33 cellular contexts compared by ENCODE assay signal in genomic region chr13:62388515-62388914, GRCh38.
"Had no signal": no experiment of that assay in that cellular context is flagged by ENCODE, and none has a peak within 500 bp of the region (broad histone marks: within the 10 kb centered on the region; RNA-seq: fewer than 3 reads in every experiment).

No MANE protein-coding gene starts in this region.

- H3K4me1 ChIP-seq: adrenal gland, body of pancreas, breast epithelium, esophagus muscularis mucosa, foreskin keratinocyte, gastrocnemius medialis, heart left ventricle had no signal

- DNase-seq: activated CD4-positive, alpha-beta memory T cell treated with anti-CD3 and anti-CD28 coated beads for 36 hours; activated CD4-positive, alpha-beta T cell treated with anti-CD3 and anti-CD28 coated beads for 36 hours; activated CD4-positive, alpha-beta T cell treated with anti-CD3 and anti-CD28 coated beads, Interleukin-2, amount 10 ng/mL, durations not matched to agents 24 days and 14 days; activated CD4-positive, CD25-positive, alpha-beta regulatory T cell; activated CD4-positive, CD25-positive, alpha-beta regulatory T cell treated with anti-CD3 and anti-CD28 coated beads, Interleukin-2, amount 50 U/mL, for 72 hours; activated CD8-positive, alpha-beta memory T cell treated with anti-CD3 and anti-CD28 coated beads, Interleukin-2, amount 10 ng/mL, durations not matched to agents 7 days and 5 days; activated CD8-positive, alpha-beta memory T cell treated with anti-CD3 and anti-CD28 coated beads, Interleukin-2, amount 50 U/mL, for 4 hours; activated CD8-positive, alpha-beta T cell treated with anti-CD3 and anti-CD28 coated beads, Interleukin-2, amount 10 ng/mL, durations not matched to agents 7 days and 5 days; activated effector memory CD4-positive, alpha-beta T cell treated with anti-CD3 and anti-CD28 coated beads, Interleukin-2, amount 50 U/mL, for 16 hours; activated naive CD4-positive, alpha-beta T cell treated with anti-CD3 and anti-CD28 coated beads for 36 hours; activated naive CD8-positive, alpha-beta T cell treated with anti-CD3 and anti-CD28 coated beads for 36 hours; activated naive CD8-positive, alpha-beta T cell treated with anti-CD3 and anti-CD28 coated beads, Interleukin-2, amount 50 U/mL, for 24 hours; activated T-cell treated with anti-CD3 and anti-CD28 coated beads, Interleukin-2, amount 50 U/mL, for 1 hour; activated T-cell treated with anti-CD3 and anti-CD28 coated beads, Interleukin-2, amount 50 U/mL, for 48 hours; adrenal gland; amygdala; aorta; body of pancreas; central memory CD4-positive, alpha-beta T cell; cerebellar nuclear complex; cortex of kidney; dermis blood vessel endothelial cell; effector CD4-positive, alpha-beta T cell; effector memory CD8-positive, alpha-beta T cell; erythroblast; gastrocnemius medialis; glutamatergic neuron; heart left ventricle; T-helper 2 cell had no signal

- ATAC-seq: activated CD4-positive, alpha-beta T cell treated with anti-CD3 and anti-CD28 coated beads for 36 hours; activated CD8-positive, alpha-beta memory T cell treated with anti-CD3 and anti-CD28 coated beads, Interleukin-2, amount 10 ng/mL, durations not matched to agents 7 days and 5 days; activated CD8-positive, alpha-beta T cell treated with anti-CD3 and anti-CD28 coated beads, Interleukin-2, amount 10 ng/mL, durations not matched to agents 7 days and 5 days; activated naive CD8-positive, alpha-beta T cell treated with anti-CD3 and anti-CD28 coated beads, Interleukin-2, amount 50 U/mL, for 24 hours; body of pancreas; effector memory CD8-positive, alpha-beta T cell; foreskin keratinocyte; gastrocnemius medialis; heart left ventricle had no signal

- H3K36me3 ChIP-seq: adrenal gland, breast epithelium, cardiac muscle cell, esophagus muscularis mucosa, gastrocnemius medialis, heart left ventricle had no signal

- H3K27ac ChIP-seq: adrenal gland, body of pancreas, breast epithelium, cardiac muscle cell, esophagus muscularis mucosa, foreskin keratinocyte, gastrocnemius medialis, heart left ventricle had no signal

- H3K4me3 ChIP-seq: adrenal gland, body of pancreas, breast epithelium, cardiac muscle cell, esophagus muscularis mucosa, gastrocnemius medialis, heart left ventricle had no signal

- H3K27me3 ChIP-seq: adrenal gland, body of pancreas, breast epithelium, cardiac muscle cell, esophagus muscularis mucosa, foreskin keratinocyte, gastrocnemius medialis, heart left ventricle had no signal

- H3K9me3 ChIP-seq: adrenal gland, body of pancreas, breast epithelium, esophagus muscularis mucosa, gastrocnemius medialis had no signal
